Comparison of ENCODE assay signal across 11 cellular contexts in genomic region chr1:35454616-35455015, GRCh38.
A peak's percentile ranks its signal among the peaks of the same experiment; 100 is the strongest.
DNase-seq lines count a peak whose midpoint lies in the region; ATAC-seq and TF ChIP-seq lines count a peak whose summit lies in the region.
"Had no signal": no experiment of that assay in that cellular context is flagged by ENCODE, and none has a peak within 500 bp of the region (broad histone marks: within the 10 kb centered on the region; RNA-seq: fewer than 3 reads in every experiment).

No MANE protein-coding gene starts in this region.

- ATAC-seq in activated naive CD4-positive, alpha-beta T cell treated with anti-CD3 and anti-CD28 coated beads, Interleukin-2, amount 50 U/mL, for 72 hours = peak; percentile 87 to 89
- peak; percentile 53 for ATAC-seq in activated naive CD8-positive, alpha-beta T cell treated with anti-CD3 and anti-CD28 coated beads, Interleukin-2, amount 50 U/mL, for 24 hours
- peak; percentile 15 for ATAC-seq in upper lobe of right lung
- ATAC-seq in GM18861 (IDR thresholded peaks at IDR 0.05; ENCODE audit: unreplicated experiment) = no peak

- H3K27ac ChIP-seq in upper lobe of right lung = peak overlapping the region; percentile 8

- intact Hi-C loops in upper lobe of right lung (cut with DNase I) = loop anchor here (5.0 kb wide), 1 partner anchor 113 kb away; no protein-coding TSS in a partner anchor

- H3K36me3 ChIP-seq in upper lobe of right lung = peaks cover 39% of the 10 kb centered on the region

- DNase-seq in activated naive CD4-positive, alpha-beta T cell treated with anti-CD3 and anti-CD28 coated beads, Interleukin-2, amount 50 U/mL, for 72 hours (ENCODE audit: low spot score in 2 of 2) = no peak
- DNase-seq in activated naive CD4-positive, alpha-beta T cell treated with anti-CD3 and anti-CD28 coated beads, Interleukin-2, amount 50 U/mL, for 16 hours = no peak
- no peak for DNase-seq in activated naive CD8-positive, alpha-beta T cell treated with anti-CD3 and anti-CD28 coated beads, Interleukin-2, amount 50 U/mL, for 24 hours
- DNase-seq in hepatic stellate cell (ENCODE audit: low spot score) = peak; percentile 38
- no peak for DNase-seq in upper lobe of right lung
- no peak for DNase-seq in kidney glomerular epithelial cell (lab: John Stamatoyannopoulos, UW)
- no peak for DNase-seq in progenitor cell of endocrine pancreas (ENCODE audit: low spot score, unreplicated experiment)
- DNase-seq: COR-L47, posterior cingulate gyrus had no signal

- H3K27me3 Mint-ChIP-seq in activated naive CD8-positive, alpha-beta T cell treated with anti-CD3 and anti-CD28 coated beads, Interleukin-2, amount 50 U/mL, for 24 hours = no peaks in the 10 kb centered on the region
- H3K27me3 Mint-ChIP-seq in progenitor cell of endocrine pancreas = no peaks in the 10 kb centered on the region

- no peak overlapping the region for H3K4me3 ChIP-seq in upper lobe of right lung
- H3K4me3 ChIP-seq: esophagus muscularis mucosa had no signal

- TF ChIP-seq CTCF in upper lobe of right lung (IDR thresholded peaks at IDR 0.05) (no peak), progenitor cell of endocrine pancreas (IDR thresholded peaks at IDR 0.05; ENCODE audit: unreplicated experiment) (no peak)

- H3K4me1 Mint-ChIP-seq in activated naive CD8-positive, alpha-beta T cell treated with anti-CD3 and anti-CD28 coated beads, Interleukin-2, amount 50 U/mL, for 24 hours = peaks cover 19% of the 10 kb centered on the region
- peaks cover 3% of the 10 kb centered on the region for H3K4me1 Mint-ChIP-seq in progenitor cell of endocrine pancreas (ENCODE audit: low read depth)

- H3K9me3 ChIP-seq in upper lobe of right lung = no peaks in the 10 kb centered on the region
- H3K9me3 ChIP-seq: esophagus muscularis mucosa had no signal

- no peaks in the 10 kb centered on the region for H3K9me3 Mint-ChIP-seq in activated naive CD4-positive, alpha-beta T cell treated with anti-CD3 and anti-CD28 coated beads, Interleukin-2, amount 50 U/mL, for 72 hours
- no peaks in the 10 kb centered on the region for H3K9me3 Mint-ChIP-seq in activated naive CD8-positive, alpha-beta T cell treated with anti-CD3 and anti-CD28 coated beads, Interleukin-2, amount 50 U/mL, for 24 hours
- no peaks in the 10 kb centered on the region for H3K9me3 Mint-ChIP-seq in progenitor cell of endocrine pancreas (ENCODE audit: low read depth)

- no peaks in the 10 kb centered on the region for H3K27me3 ChIP-seq in upper lobe of right lung
- H3K27me3 ChIP-seq: esophagus muscularis mucosa had no signal

- peaks cover 38% of the 10 kb centered on the region for H3K4me1 ChIP-seq in upper lobe of right lung

- peak overlapping the region; percentile 13 to 80 for H3K27ac Mint-ChIP-seq in activated naive CD4-positive, alpha-beta T cell treated with anti-CD3 and anti-CD28 coated beads, Interleukin-2, amount 50 U/mL, for 72 hours
- no peak overlapping the region for H3K27ac Mint-ChIP-seq in activated naive CD8-positive, alpha-beta T cell treated with anti-CD3 and anti-CD28 coated beads, Interleukin-2, amount 50 U/mL, for 24 hours
- no peak overlapping the region for H3K27ac Mint-ChIP-seq in progenitor cell of endocrine pancreas

- H3K36me3 Mint-ChIP-seq in activated naive CD4-positive, alpha-beta T cell treated with anti-CD3 and anti-CD28 coated beads, Interleukin-2, amount 50 U/mL, for 72 hours = no peaks in the 10 kb centered on the region
- H3K36me3 Mint-ChIP-seq in activated naive CD8-positive, alpha-beta T cell treated with anti-CD3 and anti-CD28 coated beads, Interleukin-2, amount 50 U/mL, for 24 hours (ENCODE audit: low read depth) = peaks cover 8% of the 10 kb centered on the region
- peaks cover 11% of the 10 kb centered on the region for H3K36me3 Mint-ChIP-seq in progenitor cell of endocrine pancreas (ENCODE audit: insufficient read depth)

- no peak overlapping the region for H3K4me3 Mint-ChIP-seq in activated naive CD8-positive, alpha-beta T cell treated with anti-CD3 and anti-CD28 coated beads, Interleukin-2, amount 50 U/mL, for 24 hours
- H3K4me3 Mint-ChIP-seq in progenitor cell of endocrine pancreas (ENCODE audit: low read depth) = no peak overlapping the region

Comparison
In these comparisons a context has a peak if more than half of its experiments do, and no peak if none do; other contexts are left out.
1. H3K27ac Mint-ChIP-seq: peak in activated naive CD4-positive, alpha-beta T cell treated with anti-CD3 and anti-CD28 coated beads, Interleukin-2, amount 50 U/mL, for 72 hours (2 of 2); none in activated naive CD8-positive, alpha-beta T cell treated with anti-CD3 and anti-CD28 coated beads, Interleukin-2, amount 50 U/mL, for 24 hours (single experiment) and progenitor cell of endocrine pancreas (single experiment).